10 cellular contexts compared by ENCODE assay signal in the genomic region with DNA sequence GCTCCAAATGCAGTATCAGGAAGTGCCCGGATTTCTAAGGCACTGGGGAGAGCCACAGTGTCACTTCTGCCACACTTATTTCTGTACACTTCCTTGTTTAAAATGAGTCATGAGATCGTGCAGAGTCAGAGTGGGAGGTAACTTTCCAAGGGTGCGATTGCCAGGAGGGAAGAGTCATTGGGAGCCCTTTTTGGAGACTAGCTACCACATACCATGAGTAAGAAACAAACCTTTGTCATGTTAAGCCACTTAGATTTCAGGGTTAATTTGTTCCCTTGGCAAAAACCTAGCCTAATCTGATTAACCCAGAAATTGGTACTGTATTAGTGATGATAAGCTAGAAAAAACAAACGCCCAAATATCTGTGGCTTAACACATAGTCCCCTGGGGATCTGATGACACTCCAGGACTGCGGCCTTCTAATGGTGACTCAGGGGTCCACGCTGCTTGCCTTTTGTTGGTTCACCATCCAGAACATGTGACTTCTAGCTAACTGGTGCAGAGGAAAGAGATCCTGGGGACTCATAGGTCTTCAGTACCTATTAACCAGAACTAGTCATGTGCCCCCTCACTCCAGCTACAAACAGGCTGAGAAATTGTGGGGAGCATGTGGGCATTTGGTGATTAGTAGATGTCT. TPM values are rescaled to one million over a fixed set of nuclear protein-coding genes. Genes with fewer than 3 reads are reported as not detected.
DNase-seq lines count a peak whose midpoint lies in the region; ATAC-seq, FAIRE-seq and TF ChIP-seq lines count a peak whose summit lies in the region.
"Had no signal": no experiment of that assay in that cellular context is flagged by ENCODE, and none has a peak within 500 bp of the region (broad histone marks: within the 10 kb centered on the region; RNA-seq: fewer than 3 reads in every experiment).

No MANE protein-coding gene starts in this region.

- no peak for ATAC-seq in GM19397 (IDR thresholded peaks at IDR 0.05; ENCODE audit: unreplicated experiment)

- no peak overlapping the region for H3K4me3 ChIP-seq in bronchial epithelial cell (ENCODE audit: low read depth, low read length)
- H3K4me3 ChIP-seq: cardiac muscle cell, Peyer's patch had no signal

- no peaks in the 10 kb centered on the region for H3K27me3 ChIP-seq in bronchial epithelial cell (ENCODE audit: control insufficient read depth, insufficient read depth, low read length)
- H3K27me3 ChIP-seq: Peyer's patch had no signal

- no peaks in the 10 kb centered on the region for H3K36me3 ChIP-seq in bronchial epithelial cell (ENCODE audit: control insufficient read depth, insufficient read depth, low read length)
- H3K36me3 ChIP-seq: cardiac muscle cell, Peyer's patch had no signal

- intact Hi-C loops in posterior vena cava (cut with DNase I) = no loop called here

- peak; percentile 93 for DNase-seq in EL
- DNase-seq in HS-27A (ENCODE audit: low read depth) = peak; percentile 29
- DNase-seq in bronchial epithelial cell (ENCODE audit: low read depth) = peak; percentile 91
- peak; percentile 50 for DNase-seq in non-pigmented ciliary epithelial cell (ENCODE audit: low read depth)
- no peak for DNase-seq in GM19239 (ENCODE audit: insufficient read length, low spot score)
- no peak for DNase-seq in activated T-cell treated with anti-CD3 and anti-CD28 coated beads, Interleukin-2, amount 50 U/mL, for 1 hour
- DNase-seq in posterior vena cava (ENCODE audit: low spot score) = no peak

- no peak for TF ChIP-seq CTCF in bronchial epithelial cell (IDR thresholded peaks at IDR 0.05; ENCODE audit: insufficient read depth, low read length, severe bottlenecking)

- FAIRE-seq in bronchial epithelial cell (lab: Jason Lieb, UNC) (peak; percentile 66), GM19239 (lab: Jason Lieb, UNC) (no peak)

RNA-seq across cellular contexts. Expression of gene TLE1, which starts 48.6 kb away (rescaled TPM):
- total RNA-seq in bronchial epithelial cell (34.7 and 40.0 TPM in 2 replicates), posterior vena cava (10 to 100 TPM; 21.8 to 30.9 TPM)

Comparison
In these comparisons a context has a peak if more than half of its experiments do, and no peak if none do; other contexts are left out.
1. DNase-seq: peak in EL (single experiment), HS-27A (single experiment), bronchial epithelial cell (single experiment) and non-pigmented ciliary epithelial cell (single experiment); none in GM19239 (single experiment), activated T-cell treated with anti-CD3 and anti-CD28 coated beads, Interleukin-2, amount 50 U/mL, for 1 hour (single experiment) and posterior vena cava (single experiment).